ENCODE assay signal across 17 cellular contexts in the genomic region with DNA sequence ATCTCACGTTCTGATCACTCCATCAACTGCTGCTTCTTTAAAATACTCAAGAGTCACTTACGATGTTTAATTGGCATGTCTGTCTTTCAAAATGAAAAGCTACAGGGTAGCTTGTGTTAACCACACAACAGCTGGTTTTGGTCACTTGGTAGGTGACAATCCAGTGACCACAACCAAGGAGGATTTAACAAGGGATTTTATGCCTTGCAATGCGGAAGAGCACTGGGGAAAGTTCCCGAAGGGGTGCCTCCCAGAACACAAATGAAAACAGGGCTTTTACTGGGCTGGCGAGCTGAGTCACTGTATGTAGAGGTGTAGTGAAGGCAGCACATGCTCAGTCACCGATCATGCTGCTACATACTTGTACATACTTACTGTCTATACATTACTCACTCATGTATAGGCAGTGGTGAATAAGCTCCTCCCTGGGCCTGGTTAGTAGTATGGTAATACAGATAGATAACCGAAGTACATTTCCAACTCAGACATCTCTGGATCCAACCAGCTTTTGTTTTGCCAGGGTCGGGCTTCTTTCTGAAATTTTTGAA.
A peak's percentile ranks its signal among the peaks of the same experiment; 100 is the strongest.
DNase-seq lines count a peak whose midpoint lies in the region; ATAC-seq, FAIRE-seq and TF ChIP-seq lines count a peak whose summit lies in the region.
"Had no signal": no experiment of that assay in that cellular context is flagged by ENCODE, and none has a peak within 500 bp of the region (broad histone marks: within the 10 kb centered on the region; RNA-seq: fewer than 3 reads in every experiment).

No MANE protein-coding gene starts in this region.

- H3K27me3 Mint-ChIP-seq in glutamatergic neuron (ENCODE audit: unreplicated experiment): peaks cover 3% of the 10 kb centered on the region

- H3K9me3 Mint-ChIP-seq in glutamatergic neuron (ENCODE audit: unreplicated experiment): peaks cover 2% of the 10 kb centered on the region

- H3K4me3 Mint-ChIP-seq in glutamatergic neuron (ENCODE audit: unreplicated experiment): no peak overlapping the region
- H3K4me3 Mint-ChIP-seq: T-cell had no signal

- 31% methylated on average over 8 of the region's 8 CpGs for WGBS in SK-N-SH (ENCODE audit: low lambda C conversion rate)
- 86 to 87% methylated on average over 8 of the region's 8 CpGs for WGBS in heart right ventricle, 2 donors

- FAIRE-seq in HTR-8/SVneo (lab: Jason Lieb, UNC): peak; percentile 9

- H2AFZ ChIP-seq in SK-N-SH (ENCODE audit: low read depth): no peak overlapping the region

- peaks cover 4% of the 10 kb centered on the region for H3K4me1 Mint-ChIP-seq in glutamatergic neuron (ENCODE audit: low read depth, unreplicated experiment)
- H3K4me1 Mint-ChIP-seq: T-cell had no signal

- no peaks in the 10 kb centered on the region for H4K20me1 ChIP-seq in SK-N-SH (ENCODE audit: insufficient read depth)

- H3K9me3 ChIP-seq in SK-N-SH (no peaks in the 10 kb centered on the region), heart right ventricle (no peaks in the 10 kb centered on the region)

- DNase-seq in SK-N-SH: no peak
- no peak for DNase-seq in HTR-8/SVneo (ENCODE audit: insufficient read length, low spot score)
- DNase-seq in foreskin keratinocyte: no peak
- no peak for DNase-seq in SKM-1 (lab: John Stamatoyannopoulos, UW; ENCODE audit: unreplicated experiment)
- DNase-seq in glutamatergic neuron: no peak
- DNase-seq in GOT3 (lab: John Stamatoyannopoulos, UW): no peak
- DNase-seq in heart right ventricle: no peak
- DNase-seq: 8988T, DMS 273 treated with DMSO at 0.1 percent for 48 hours, HCEC 1CT, NCI-H1436 treated with DMSO at 0.1 percent for 48 hours, NCI-H2029 treated with DMSO at 0.1 percent for 48 hours, NCI-H748 treated with DMSO at 0.1 percent for 48 hours, PC-3, T-cell had no signal

- TF ChIP-seq RAD21 in SK-N-SH (IDR thresholded peaks at IDR 0.05; ENCODE audit: low read length): no peak

- no peak overlapping the region for H3K27ac Mint-ChIP-seq in glutamatergic neuron (ENCODE audit: unreplicated experiment)
- H3K27ac Mint-ChIP-seq: T-cell had no signal

- peak overlapping the region; percentile 1; the same call in 1 of the 2 replicates for H3K4me2 ChIP-seq in SK-N-SH

- H3K4me1 ChIP-seq in SK-N-SH (ENCODE audit: control insufficient read depth in 1 of 2, insufficient read depth in 2 of 2, low read depth in 1 of 2, low read length in 1 of 2): no peaks in the 10 kb centered on the region
- H3K4me1 ChIP-seq in foreskin keratinocyte: peaks cover 6% of the 10 kb centered on the region
- H3K4me1 ChIP-seq in heart right ventricle: peaks cover 0 to 5% (median 0%) of the 10 kb centered on the region in 9 donors

- H3K9me2 ChIP-seq in SK-N-SH: no peaks in the 10 kb centered on the region

- H3K36me3 Mint-ChIP-seq in glutamatergic neuron (ENCODE audit: unreplicated experiment): peaks cover 4% of the 10 kb centered on the region
- H3K36me3 Mint-ChIP-seq: T-cell had no signal

- no peak for TF ChIP-seq EP300 in SK-N-SH (IDR thresholded peaks at IDR 0.05; ENCODE audit: borderline replicate concordance in 1 of 2, low read depth in 1 of 2, low read length in 1 of 2)

- no peak overlapping the region for H3K4me3 ChIP-seq in SK-N-SH (ENCODE audit: low read depth in 2 of 2, low read length in 1 of 2)
- no peak overlapping the region for H3K4me3 ChIP-seq in heart right ventricle

- peaks cover 3% of the 10 kb centered on the region for H3F3A ChIP-seq in SK-N-SH (replicated peaks; ENCODE audit: insufficient read depth)

- POLR2A ChIA-PET in SK-N-SH (lab: Yijun Ruan, JAX): no interaction called here

- no peaks in the 10 kb centered on the region for H3K79me2 ChIP-seq in SK-N-SH (ENCODE audit: insufficient read depth)

- intact Hi-C loops in heart right ventricle (cut with DNase I): loop anchor here in 3 of 10 donors (10.0 kb wide), 1 partner anchor 335 kb away; no protein-coding TSS in a partner anchor

- H3K36me3 ChIP-seq in SK-N-SH (replicated peaks in 1 of 2; ENCODE audit: control insufficient read depth in 1 of 2, insufficient read depth in 2 of 2, low read length in 1 of 2) (no peaks in the 10 kb centered on the region), heart right ventricle (peaks cover 0 to 7% (median 0%) of the 10 kb centered on the region in 9 donors)

- no peaks in the 10 kb centered on the region for H3K27me3 ChIP-seq in SK-N-SH (ENCODE audit: insufficient read depth)
- no peaks in the 10 kb centered on the region for H3K27me3 ChIP-seq in foreskin keratinocyte
- H3K27me3 ChIP-seq in heart right ventricle: no peaks in the 10 kb centered on the region

- H3K9ac ChIP-seq in SK-N-SH: no peak overlapping the region

- TF ChIP-seq CTCF in SK-N-SH (IDR thresholded peaks at IDR 0.05) (no peak), foreskin keratinocyte (conservative IDR thresholded peaks at IDR 0.05) (no peak), glutamatergic neuron (IDR thresholded peaks at IDR 0.05; ENCODE audit: partially characterized antibody, unreplicated experiment) (no peak), heart right ventricle (IDR thresholded peaks at IDR 0.05) (no peak)

- CTCF ChIA-PET in SK-N-SH (lab: Yijun Ruan, JAX): interaction anchor here (0.8 to 1.3 kb wide), 2 partner anchors 11 to 14 kb away, joined by 3 read pairs; no protein-coding TSS in a partner anchor

- ATAC-seq in SK-N-SH treated with all-trans-retinoic acid at 6 μM for 48 hours (no peak), foreskin keratinocyte (peak; percentile 40), heart right ventricle (no peak)
- ATAC-seq: PC-3, T-cell had no signal

- no peak overlapping the region for H3K27ac ChIP-seq in SK-N-SH (ENCODE audit: low read depth in 2 of 2, low read length in 1 of 2)
- H3K27ac ChIP-seq in foreskin keratinocyte: no peak overlapping the region
- no peak overlapping the region for H3K27ac ChIP-seq in heart right ventricle
- H3K27ac ChIP-seq: C4-2B had no signal

TF ChIP-seq in SK-N-SH, 30 proteins besides CTCF, POLR2A, EP300 and RAD21 (continues in another document):
- TF ChIP-seq PBX3 (IDR thresholded peaks at IDR 0.05) (no peak), NFIC (IDR thresholded peaks at IDR 0.05; ENCODE audit: borderline replicate concordance) (no peak), RXRA (IDR thresholded peaks at IDR 0.05; ENCODE audit: borderline replicate concordance, low read depth) (no peak)

TF ChIP-seq in SK-N-SH treated with all-trans-retinoic acid at 6 μM for 48 hours, 23 proteins besides CTCF, POLR2A, EP300 and RAD21 (continues in another document):
- TF ChIP-seq ZNF70 (CRISPR knock-in tag; IDR thresholded peaks at IDR 0.05) (no peak), ZNF8 (CRISPR knock-in tag; IDR thresholded peaks at IDR 0.05) (no peak), PPARA (CRISPR knock-in tag; IDR thresholded peaks at IDR 0.05; ENCODE audit: borderline replicate concordance) (no peak), ISL1 (CRISPR knock-in tag; IDR thresholded peaks at IDR 0.05) (no peak), CSDC2 (CRISPR knock-in tag; IDR thresholded peaks at IDR 0.05) (no peak), ZFP3 (CRISPR knock-in tag; IDR thresholded peaks at IDR 0.05) (no peak), ARNTL (CRISPR knock-in tag; IDR thresholded peaks at IDR 0.05; ENCODE audit: borderline replicate concordance, low read depth) (no peak), BACH2 (CRISPR knock-in tag; IDR thresholded peaks at IDR 0.05; ENCODE audit: borderline replicate concordance) (no peak), ZC3H10 (CRISPR knock-in tag; IDR thresholded peaks at IDR 0.05) (no peak), ZFP30 (CRISPR knock-in tag; IDR thresholded peaks at IDR 0.05) (no peak), ESRRG (CRISPR knock-in tag; IDR thresholded peaks at IDR 0.05) (no peak), SNAI2 (CRISPR knock-in tag; IDR thresholded peaks at IDR 0.05) (no peak), TOX (CRISPR knock-in tag; IDR thresholded peaks at IDR 0.05; ENCODE audit: borderline replicate concordance) (no peak)
- TF ChIP-seq, protein P1, sequence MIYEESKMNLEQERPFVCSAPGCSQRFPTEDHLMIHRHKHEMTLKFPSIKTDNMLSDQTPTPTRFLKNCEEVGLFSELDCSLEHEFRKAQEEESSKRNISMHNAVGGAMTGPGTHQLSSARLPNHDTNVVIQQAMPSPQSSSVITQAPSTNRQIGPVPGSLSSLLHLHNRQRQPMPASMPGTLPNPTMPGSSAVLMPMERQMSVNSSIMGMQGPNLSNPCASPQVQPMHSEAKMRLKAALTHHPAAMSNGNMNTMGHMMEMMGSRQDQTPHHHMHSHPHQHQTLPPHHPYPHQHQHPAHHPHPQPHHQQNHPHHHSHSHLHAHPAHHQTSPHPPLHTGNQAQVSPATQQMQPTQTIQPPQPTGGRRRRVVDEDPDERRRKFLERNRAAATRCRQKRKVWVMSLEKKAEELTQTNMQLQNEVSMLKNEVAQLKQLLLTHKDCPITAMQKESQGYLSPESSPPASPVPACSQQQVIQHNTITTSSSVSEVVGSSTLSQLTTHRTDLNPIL (CRISPR knock-in tag; IDR thresholded peaks at IDR 0.05; ENCODE audit: low read depth): no peak
- TF ChIP-seq, protein P2, sequence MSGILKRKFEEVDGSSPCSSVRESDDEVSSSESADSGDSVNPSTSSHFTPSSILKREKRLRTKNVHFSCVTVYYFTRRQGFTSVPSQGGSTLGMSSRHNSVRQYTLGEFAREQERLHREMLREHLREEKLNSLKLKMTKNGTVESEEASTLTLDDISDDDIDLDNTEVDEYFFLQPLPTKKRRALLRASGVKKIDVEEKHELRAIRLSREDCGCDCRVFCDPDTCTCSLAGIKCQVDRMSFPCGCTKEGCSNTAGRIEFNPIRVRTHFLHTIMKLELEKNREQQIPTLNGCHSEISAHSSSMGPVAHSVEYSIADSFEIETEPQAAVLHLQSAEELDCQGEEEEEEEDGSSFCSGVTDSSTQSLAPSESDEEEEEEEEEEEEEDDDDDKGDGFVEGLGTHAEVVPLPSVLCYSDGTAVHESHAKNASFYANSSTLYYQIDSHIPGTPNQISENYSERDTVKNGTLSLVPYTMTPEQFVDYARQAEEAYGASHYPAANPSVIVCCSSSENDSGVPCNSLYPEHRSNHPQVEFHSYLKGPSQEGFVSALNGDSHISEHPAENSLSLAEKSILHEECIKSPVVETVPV (CRISPR knock-in tag; IDR thresholded peaks at IDR 0.05): no peak
